Comparison of ENCODE assay signal across 8 cellular contexts in genomic region chr20:50165687-50166554, GRCh38.
DNase-seq lines count a peak whose midpoint lies in the region; ATAC-seq and TF ChIP-seq lines count a peak whose summit lies in the region.

No MANE protein-coding gene starts in this region.

- ATAC-seq in HG03097 (IDR thresholded peaks at IDR 0.05; ENCODE audit: low FRiP score, unreplicated experiment), result peak; percentile 84

- peak overlapping the region; percentile 55 for H3K4me3 ChIP-seq in WI38 (ENCODE audit: low read depth, low read length)
- H3K4me3 ChIP-seq in cardiac fibroblast (replicated peaks in 1 of 2; ENCODE audit: low read depth in 2 of 2, low read length in 2 of 2), result peak overlapping the region; percentile 35 to 51

- DNase-seq in activated gamma-delta T cell treated with Interleukin-2 at 50 U/mL for 16 hours, result peak; percentile 71
- no peak for DNase-seq in activated gamma-delta T cell (lab: John Stamatoyannopoulos, UW)
- DNase-seq in NCI-H2196 (lab: John Stamatoyannopoulos, UW; ENCODE audit: unreplicated experiment), result peak; percentile 98
- peak; percentile 100 for DNase-seq in cardiac fibroblast (ENCODE audit: low read depth in 2 of 2)
- peak; percentile 87 for DNase-seq in inferior parietal cortex (ENCODE audit: extremely low spot score)
- DNase-seq in smooth muscle cell of the brain vasculature (ENCODE audit: low read depth, low spot score), result peak; percentile 100

- no peak for TF ChIP-seq CTCF in WI38 (IDR thresholded peaks at IDR 0.05; ENCODE audit: low read depth, low read length)
- no peak for TF ChIP-seq CTCF in cardiac fibroblast (IDR thresholded peaks at IDR 0.05; ENCODE audit: low read depth, low read length)
